Comparison of ENCODE assay signal across 28 cellular contexts in genomic region chr6:119301429-119301828, GRCh38.
"Had no signal": no experiment of that assay in that cellular context is flagged by ENCODE, and none has a peak within 500 bp of the region (broad histone marks: within the 10 kb centered on the region; RNA-seq: fewer than 3 reads in every experiment).

No MANE protein-coding gene starts in this region.

- H3K27ac ChIP-seq: colonic mucosa, coronary artery, dorsolateral prefrontal cortex, epithelial cell of prostate, esophagus muscularis mucosa, esophagus squamous epithelium, foreskin keratinocyte, gastrocnemius medialis, gastroesophageal sphincter, heart left ventricle, heart right ventricle had no signal

- H3K4me3 ChIP-seq: colonic mucosa, coronary artery, dorsolateral prefrontal cortex, esophagus muscularis mucosa, esophagus squamous epithelium, gastrocnemius medialis, gastroesophageal sphincter, heart left ventricle, heart right ventricle had no signal

- DNase-seq: colonic mucosa; cortex of kidney; dermis blood vessel endothelial cell; dorsolateral prefrontal cortex; effector CD4-positive, alpha-beta T cell; effector CD8-positive, alpha-beta T cell; effector memory CD4-positive, alpha-beta T cell; effector memory CD8-positive, alpha-beta T cell; endodermal cell; erythroblast; esophagus squamous epithelium; foreskin fibroblast; foreskin keratinocyte; foreskin melanocyte; gastrocnemius medialis; glutamatergic neuron; head of caudate nucleus; heart left ventricle; heart right ventricle had no signal

- FAIRE-seq: colon, endometrium, endothelial cell of umbilical vein, frontal cortex had no signal

- H3K36me3 ChIP-seq: colonic mucosa, gastrocnemius medialis had no signal

- H3K27me3 ChIP-seq: colonic mucosa, dorsolateral prefrontal cortex, esophagus muscularis mucosa, esophagus squamous epithelium, foreskin keratinocyte, gastrocnemius medialis, gastroesophageal sphincter, heart left ventricle, heart right ventricle had no signal

- H3K9me3 ChIP-seq: colonic mucosa, esophagus muscularis mucosa, esophagus squamous epithelium, gastrocnemius medialis, gastroesophageal sphincter, heart left ventricle, heart right ventricle had no signal

- ATAC-seq: effector memory CD8-positive, alpha-beta T cell; esophagus mucosa; foreskin keratinocyte; gastrocnemius medialis; gastroesophageal sphincter; heart left ventricle; heart right ventricle had no signal

- H3K4me1 ChIP-seq: colonic mucosa, esophagus squamous epithelium, foreskin keratinocyte, gastrocnemius medialis had no signal
